Comparison of ENCODE assay signal across 1 cellular context in the genomic region with DNA sequence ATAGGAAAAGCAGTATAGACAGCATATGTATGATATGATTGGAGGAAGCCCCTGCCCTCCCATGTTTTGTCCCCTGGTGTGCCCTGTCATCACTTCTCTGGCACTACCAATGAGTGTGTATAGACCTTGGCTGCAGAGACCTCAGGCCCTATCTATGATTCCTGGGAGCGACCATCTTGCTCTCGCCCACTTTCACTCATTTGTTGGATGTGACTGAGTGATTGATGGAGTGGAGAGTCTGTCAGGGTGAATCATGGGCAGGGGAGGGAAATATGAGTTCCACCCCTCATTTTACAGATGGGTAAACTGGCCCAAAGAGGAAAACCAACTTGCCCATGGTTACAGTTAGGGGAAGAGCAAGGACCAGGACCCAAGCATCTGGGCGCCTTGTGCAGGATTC.
TF ChIP-seq lines count a peak whose summit lies in the region.

No MANE protein-coding gene starts in this region.

TF ChIP-seq in K562, 482 proteins besides CTCF, POLR2A, EP300 and RAD21 (continued from another document):
- TF ChIP-seq, protein P1, sequence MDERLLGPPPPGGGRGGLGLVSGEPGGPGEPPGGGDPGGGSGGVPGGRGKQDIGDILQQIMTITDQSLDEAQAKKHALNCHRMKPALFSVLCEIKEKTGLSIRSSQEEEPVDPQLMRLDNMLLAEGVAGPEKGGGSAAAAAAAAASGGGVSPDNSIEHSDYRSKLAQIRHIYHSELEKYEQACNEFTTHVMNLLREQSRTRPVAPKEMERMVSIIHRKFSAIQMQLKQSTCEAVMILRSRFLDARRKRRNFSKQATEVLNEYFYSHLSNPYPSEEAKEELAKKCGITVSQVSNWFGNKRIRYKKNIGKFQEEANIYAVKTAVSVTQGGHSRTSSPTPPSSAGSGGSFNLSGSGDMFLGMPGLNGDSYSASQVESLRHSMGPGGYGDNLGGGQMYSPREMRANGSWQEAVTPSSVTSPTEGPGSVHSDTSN (CRISPR knock-in tag; IDR thresholded peaks at IDR 0.05; ENCODE audit: low read depth): no peak
- TF ChIP-seq, protein P1 (tag; conservative IDR thresholded peaks at IDR 0.05; ENCODE audit: low read depth): peak; percentile 69
- no peak for TF ChIP-seq ZNF57 (CRISPR knock-in tag; IDR thresholded peaks at IDR 0.05)
TF ChIP-seq in K562: peak in this region for 3.
